10 cellular contexts compared by ENCODE assay signal in the genomic region with DNA sequence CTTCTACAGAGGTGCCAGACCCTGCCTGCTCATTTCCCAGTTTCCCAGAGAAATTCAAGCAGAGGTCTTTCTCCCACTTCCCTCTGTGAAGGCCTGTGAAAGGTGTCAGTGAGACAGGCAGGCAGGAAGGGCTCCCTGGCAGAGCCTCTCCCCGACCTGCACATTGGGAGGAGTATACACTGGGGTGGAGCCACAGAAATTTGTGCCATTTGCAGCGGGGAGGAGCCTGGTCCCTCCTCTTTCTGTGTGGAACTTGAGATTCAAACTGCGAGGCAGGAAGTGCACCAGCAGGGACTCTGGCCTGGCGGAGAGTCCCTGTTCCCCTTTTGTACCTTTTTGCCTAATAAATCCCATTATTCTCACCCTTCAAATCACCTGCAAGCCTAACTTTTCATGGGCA. TPM values are rescaled to one million over a fixed set of nuclear protein-coding genes. Genes with fewer than 3 reads are reported as not detected.
DNase-seq lines count a peak whose midpoint lies in the region; ATAC-seq and TF ChIP-seq lines count a peak whose summit lies in the region.
"Had no signal": no experiment of that assay in that cellular context is flagged by ENCODE, and none has a peak within 500 bp of the region (broad histone marks: within the 10 kb centered on the region; RNA-seq: fewer than 3 reads in every experiment).

No MANE protein-coding gene starts in this region.

- no peaks in the 10 kb centered on the region for H3K9me3 Mint-ChIP-seq in activated naive CD8-positive, alpha-beta T cell treated with anti-CD3 and anti-CD28 coated beads, Interleukin-2, amount 10 ng/mL, durations not matched to agents 7 days and 5 days
- no peaks in the 10 kb centered on the region for H3K9me3 Mint-ChIP-seq in activated naive CD8-positive, alpha-beta T cell treated with anti-CD3 and anti-CD28 coated beads for 36 hours

- no peak for TF ChIP-seq POLR2A in stomach (IDR thresholded peaks at IDR 0.05)
- TF ChIP-seq POLR2A in spleen (IDR thresholded peaks at IDR 0.05) = no peak

- 24 to 38% (median 28%) methylated on average over 4 of the region's 4 CpGs for WGBS in stomach, 5 donors
- WGBS in spleen, 5 donors = 15 to 30% (median 18%) methylated on average over 4 of the region's 4 CpGs

- TF ChIP-seq CTCF in stomach (IDR thresholded peaks at IDR 0.05) (no peak), spleen (IDR thresholded peaks at IDR 0.05 in 8 of 11, conservative IDR thresholded peaks at IDR 0.05 in 3 of 11) (no peak)

- no peak overlapping the region for H3K4me3 Mint-ChIP-seq in activated naive CD8-positive, alpha-beta T cell treated with anti-CD3 and anti-CD28 coated beads, Interleukin-2, amount 10 ng/mL, durations not matched to agents 7 days and 5 days
- H3K4me3 Mint-ChIP-seq in activated naive CD8-positive, alpha-beta T cell treated with anti-CD3 and anti-CD28 coated beads for 36 hours = no peak overlapping the region
- H3K4me3 Mint-ChIP-seq: CD4-positive, CD25-positive, alpha-beta regulatory T cell; naive B cell had no signal

- H3K9me3 ChIP-seq in stomach (no peaks in the 10 kb centered on the region), spleen (peaks cover 0 to under 1% (median 0%) of the 10 kb centered on the region in 8 donors)

- no peak for TF ChIP-seq EP300 in stomach (IDR thresholded peaks at IDR 0.05)

- POLR2A ChIA-PET in activated naive CD8-positive, alpha-beta T cell treated with anti-CD3 and anti-CD28 coated beads, Interleukin-2, amount 10 ng/mL, durations not matched to agents 7 days and 5 days (lab: Charles Lee) = no interaction called here

- H3K4me1 Mint-ChIP-seq in activated naive CD8-positive, alpha-beta T cell treated with anti-CD3 and anti-CD28 coated beads, Interleukin-2, amount 10 ng/mL, durations not matched to agents 7 days and 5 days = no peaks in the 10 kb centered on the region
- no peaks in the 10 kb centered on the region for H3K4me1 Mint-ChIP-seq in activated naive CD8-positive, alpha-beta T cell treated with anti-CD3 and anti-CD28 coated beads for 36 hours
- H3K4me1 Mint-ChIP-seq: naive B cell had no signal

- peaks cover 6 to 35% (median 17%) of the 10 kb centered on the region in 4 donors for H3K4me1 ChIP-seq in stomach
- H3K4me1 ChIP-seq in spleen = no peaks in the 10 kb centered on the region

- no peak overlapping the region for H3K4me3 ChIP-seq in stomach
- H3K4me3 ChIP-seq in spleen = no peak overlapping the region

- H3K27ac ChIP-seq in stomach (no peak overlapping the region), spleen (no peak overlapping the region)

- intact Hi-C loops in stomach (cut with DNase I; ENCODE audit: low total_unique reads) = no loop called here
- intact Hi-C loops in spleen (cut with DNase I; ENCODE audit: low total_unique reads) = no loop called here

- no peak overlapping the region for H3K27ac Mint-ChIP-seq in activated naive CD8-positive, alpha-beta T cell treated with anti-CD3 and anti-CD28 coated beads, Interleukin-2, amount 10 ng/mL, durations not matched to agents 7 days and 5 days
- H3K27ac Mint-ChIP-seq in activated naive CD8-positive, alpha-beta T cell treated with anti-CD3 and anti-CD28 coated beads for 36 hours = no peak overlapping the region
- H3K27ac Mint-ChIP-seq: naive B cell had no signal

- H3K36me3 Mint-ChIP-seq in activated naive CD8-positive, alpha-beta T cell treated with anti-CD3 and anti-CD28 coated beads, Interleukin-2, amount 10 ng/mL, durations not matched to agents 7 days and 5 days = no peaks in the 10 kb centered on the region
- no peaks in the 10 kb centered on the region for H3K36me3 Mint-ChIP-seq in activated naive CD8-positive, alpha-beta T cell treated with anti-CD3 and anti-CD28 coated beads for 36 hours
- H3K36me3 Mint-ChIP-seq: CD4-positive, CD25-positive, alpha-beta regulatory T cell; naive B cell had no signal

- DNase-seq in activated naive CD8-positive, alpha-beta T cell treated with anti-CD3 and anti-CD28 coated beads, Interleukin-2, amount 10 ng/mL, durations not matched to agents 7 days and 5 days = no peak
- DNase-seq in activated naive CD8-positive, alpha-beta T cell treated with anti-CD3 and anti-CD28 coated beads for 36 hours = no peak
- peak; percentile 14 for DNase-seq in SW480 (ENCODE audit: low spot score)
- DNase-seq in stomach = peak; percentile 63
- no peak for DNase-seq in activated gamma-delta T cell (lab: John Stamatoyannopoulos, UW)
- DNase-seq in spleen = no peak
- no peak for DNase-seq in dermis blood vessel endothelial cell
- DNase-seq: naive B cell had no signal

- peaks cover 4% of the 10 kb centered on the region for H3K27me3 Mint-ChIP-seq in activated naive CD8-positive, alpha-beta T cell treated with anti-CD3 and anti-CD28 coated beads, Interleukin-2, amount 10 ng/mL, durations not matched to agents 7 days and 5 days
- H3K27me3 Mint-ChIP-seq in activated naive CD8-positive, alpha-beta T cell treated with anti-CD3 and anti-CD28 coated beads for 36 hours = no peaks in the 10 kb centered on the region
- H3K27me3 Mint-ChIP-seq: CD4-positive, CD25-positive, alpha-beta regulatory T cell had no signal

- peak; percentile 52 for ATAC-seq in activated naive CD8-positive, alpha-beta T cell treated with anti-CD3 and anti-CD28 coated beads, Interleukin-2, amount 10 ng/mL, durations not matched to agents 7 days and 5 days (ENCODE audit: low read depth)
- ATAC-seq in HG02970 (IDR thresholded peaks at IDR 0.05; ENCODE audit: low FRiP score, unreplicated experiment) = peak; percentile 58

- H3K27me3 ChIP-seq in stomach (no peaks in the 10 kb centered on the region), spleen (replicated peaks in 1 of 7) (no peaks in the 10 kb centered on the region)

- H3K36me3 ChIP-seq in stomach (no peaks in the 10 kb centered on the region), spleen (no peaks in the 10 kb centered on the region)

RNA-seq across cellular contexts. Expression of gene OPN4, which starts 54.6 kb away (rescaled TPM):
- not detected for total RNA-seq in activated naive CD8-positive, alpha-beta T cell treated with anti-CD3 and anti-CD28 coated beads, Interleukin-2, amount 10 ng/mL, durations not matched to agents 7 days and 5 days
- total RNA-seq in activated naive CD8-positive, alpha-beta T cell treated with anti-CD3 and anti-CD28 coated beads for 36 hours = not detected
- total RNA-seq in stomach = not detected
- not detected for polyA plus RNA-seq in stomach
- not detected for total RNA-seq in spleen
- polyA plus RNA-seq in spleen = not detected
- not detected in 2 replicates for total RNA-seq in dermis blood vessel endothelial cell
- total RNA-seq: CD4-positive, CD25-positive, alpha-beta regulatory T cell had no signal
- polyA plus RNA-seq: CD4-positive, CD25-positive, alpha-beta regulatory T cell had no signal

Comparison
In these comparisons a context has a peak if more than half of its experiments do, and no peak if none do; other contexts are left out.
1. DNase-seq: peak in SW480 (single experiment) and stomach (single experiment); none in activated naive CD8-positive, alpha-beta T cell treated with anti-CD3 and anti-CD28 coated beads, Interleukin-2, amount 10 ng/mL, durations not matched to agents 7 days and 5 days (single experiment), activated naive CD8-positive, alpha-beta T cell treated with anti-CD3 and anti-CD28 coated beads for 36 hours (single experiment), activated gamma-delta T cell (single experiment), spleen (single experiment) and dermis blood vessel endothelial cell (single experiment).